In genomic region chr11:118621898-118622375, GRCh38 we compare ENCODE assay signal across 1 cellular context.
A peak's percentile ranks its signal among the peaks of the same experiment; 100 is the strongest.
TF ChIP-seq lines count a peak whose summit lies in the region.

No MANE protein-coding gene starts in this region.

TF ChIP-seq in K562, 482 proteins besides CTCF, POLR2A, EP300 and RAD21:
- TF ChIP-seq PURB (CRISPR knock-in tag; IDR thresholded peaks at IDR 0.05; ENCODE audit: low read depth) = no peak
- TF ChIP-seq CBFA2T2 (conservative IDR thresholded peaks at IDR 0.05) = no peak
- no peak for TF ChIP-seq HNRNPH1 (optimal IDR thresholded peaks at IDR 0.05; ENCODE audit: low read depth, low read length)
- TF ChIP-seq ZNF263 (CRISPR knock-in tag; IDR thresholded peaks at IDR 0.05; ENCODE audit: borderline replicate concordance) = 0 out of 2 replicates have a peak, but pooled peaks have one; percentile 22
